8 cellular contexts compared by ENCODE assay signal in genomic region chr1:92832537-92833160, GRCh38. TPM values are rescaled to one million over a fixed set of nuclear protein-coding genes. Genes with fewer than 3 reads are reported as not detected.
DNase-seq lines count a peak whose midpoint lies in the region; ATAC-seq, FAIRE-seq and TF ChIP-seq lines count a peak whose summit lies in the region.

No MANE protein-coding gene starts in this region.

- H3K27me3 ChIP-seq in Caco-2 (replicated peaks; ENCODE audit: control insufficient read depth, insufficient read depth, low read length) (no peaks in the 10 kb centered on the region), subcutaneous abdominal adipose tissue (ENCODE audit: control insufficient read depth in 5 of 5, insufficient read depth in 4 of 5, low read length in 5 of 5) (peaks cover 0 to 3% (median 0%) of the 10 kb centered on the region in 5 donors)

- POLR2A ChIA-PET in Caco-2 (lab: Charles Lee), result interaction anchor here (0.6 to 1.4 kb wide), 5 partner anchors 15 to 205 kb away, joined by 4 to 7 read pairs (median 4); partner anchors contain the start of gene EVI5

- no peak for DNase-seq in Caco-2
- DNase-seq in astrocyte of the hippocampus (ENCODE audit: low read depth, low spot score), result peak; percentile 35
- DNase-seq in kidney, result no peak
- no peak for DNase-seq in NOMO-1 (lab: John Stamatoyannopoulos, UW; ENCODE audit: unreplicated experiment in 2 of 2)
- no peak for DNase-seq in NCI-H345 treated with DMSO at 0.1 percent for 48 hours (lab: John Stamatoyannopoulos, UW; ENCODE audit: unreplicated experiment)

- H3K9me3 ChIP-seq in Caco-2, result no peaks in the 10 kb centered on the region
- H3K9me3 ChIP-seq in kidney (ENCODE audit: control insufficient read depth in 1 of 2, low read length in 2 of 2), result no peaks in the 10 kb centered on the region
- no peaks in the 10 kb centered on the region for H3K9me3 ChIP-seq in subcutaneous abdominal adipose tissue (ENCODE audit: control insufficient read depth in 5 of 5, low read length in 5 of 5)

- CTCF ChIA-PET in Caco-2 (lab: Charles Lee), result interaction anchor here (0.9 to 1.7 kb wide), 4 partner anchors 14 to 84 kb away, joined by 3 to 10 read pairs (median 6); partner anchors contain the start of gene EVI5

- no TSS peak for BruUV-seq in Caco-2 (replicated peaks; lab: Mats Ljungman, UMichigan)

- peak overlapping the region; percentile 92 to 95 for H3K27ac ChIP-seq in kidney (ENCODE audit: low read depth in 2 of 2, low read length in 2 of 2)
- peak overlapping the region; percentile 95 for H3K27ac ChIP-seq in subcutaneous abdominal adipose tissue (ENCODE audit: low read depth, low read length)

- H3K27ac Mint-ChIP-seq in Caco-2 (ENCODE audit: unreplicated experiment), result peak overlapping the region; percentile 99

- H3K4me3 ChIP-seq in Caco-2 (ENCODE audit: low read depth, low read length) (peak overlapping the region; percentile 70), kidney (ENCODE audit: low read length in 2 of 2) (peak overlapping the region; percentile 94 to 99), subcutaneous abdominal adipose tissue (ENCODE audit: low read depth in 1 of 5, low read length in 5 of 5) (peak overlapping the region; percentile 90 to 100 (median 98))

- ATAC-seq in HG03045 (IDR thresholded peaks at IDR 0.05; ENCODE audit: unreplicated experiment) (peak; percentile 2), GM19467 (IDR thresholded peaks at IDR 0.05; ENCODE audit: unreplicated experiment) (no peak)

- peaks cover 15% of the 10 kb centered on the region for H3K4me1 ChIP-seq in Caco-2
- H3K4me1 ChIP-seq in kidney (ENCODE audit: control insufficient read depth in 1 of 2, insufficient read depth in 1 of 2, low read depth in 1 of 2, low read length in 2 of 2), result peaks cover 6 to 7% of the 10 kb centered on the region in 2 donors
- peaks cover 8 to 35% (median 28%) of the 10 kb centered on the region in 5 donors for H3K4me1 ChIP-seq in subcutaneous abdominal adipose tissue (ENCODE audit: control insufficient read depth in 5 of 5, insufficient read depth in 5 of 5, low read length in 5 of 5)

- no peaks in the 10 kb centered on the region for H3K27me3 Mint-ChIP-seq in Caco-2 (ENCODE audit: insufficient read depth, unreplicated experiment)

- H3K4me3 Mint-ChIP-seq in Caco-2 (ENCODE audit: unreplicated experiment), result peak overlapping the region; percentile 98

- H3K9me3 Mint-ChIP-seq in Caco-2 (ENCODE audit: unreplicated experiment), result no peaks in the 10 kb centered on the region

- FAIRE-seq in kidney (lab: Jason Lieb, UNC), result no peak

- peaks cover 61% of the 10 kb centered on the region for H3K36me3 Mint-ChIP-seq in Caco-2 (ENCODE audit: insufficient read depth, unreplicated experiment)

- H3K36me3 ChIP-seq in Caco-2 (ENCODE audit: control insufficient read depth, insufficient read depth, low read length) (no peaks in the 10 kb centered on the region), kidney (ENCODE audit: control insufficient read depth in 1 of 2, insufficient read depth in 2 of 2, low read length in 2 of 2) (peaks cover 23 to 30% of the 10 kb centered on the region in 2 donors), subcutaneous abdominal adipose tissue (ENCODE audit: control insufficient read depth in 5 of 5, insufficient read depth in 5 of 5, low read length in 5 of 5) (peaks cover 18 to 40% (median 32%) of the 10 kb centered on the region in 5 donors)

- TF ChIP-seq CTCF in Caco-2 (IDR thresholded peaks at IDR 0.05; ENCODE audit: insufficient read depth in 1 of 2, low read depth in 1 of 2, low read length in 1 of 2, severe bottlenecking in 1 of 2, unreplicated experiment in 1 of 2) (no peak), kidney (IDR thresholded peaks at IDR 0.05; ENCODE audit: borderline replicate concordance, extremely low read depth, insufficient read depth) (no peak)

- H3K9ac ChIP-seq in kidney (ENCODE audit: low read length in 2 of 2) (peak overlapping the region; percentile 98 to 99), subcutaneous abdominal adipose tissue (ENCODE audit: low read length in 5 of 5) (peak overlapping the region; percentile 95 to 99 (median 98))

- H3K4me1 Mint-ChIP-seq in Caco-2 (ENCODE audit: low read depth, unreplicated experiment), result no peaks in the 10 kb centered on the region

- intact Hi-C loops in Caco-2 (cut with micrococcal nuclease; ENCODE audit: unreplicated experiment) (loop anchor here (5.0 kb wide), 2 partner anchors 45 to 85 kb away; partner anchors contain the start of gene EVI5), kidney (cut with DNase I) (no loop called here)

RNA-seq across cellular contexts. Expression of gene RPL5, which starts 0.8 kb away (rescaled TPM):
- total RNA-seq in Caco-2 (2022) (1,118 and 1,177 TPM in 2 replicates), kidney (786 TPM)
- polyA plus RNA-seq in kidney (ENCODE audit: insufficient read depth, low read depth, low replicate concordance), result 1,286 TPM

RNA-seq across cellular contexts. Expression of gene EVI5, which starts 47.7 kb away (rescaled TPM):
- total RNA-seq in Caco-2 (2022) (31.2 and 32.8 TPM in 2 replicates), kidney (36.5 TPM)
- polyA plus RNA-seq in kidney (ENCODE audit: insufficient read depth, low read depth, low replicate concordance), result 3.6 TPM
